8 cellular contexts compared by ENCODE assay signal in genomic region chr9:135887585-135888050, GRCh38. TPM values are rescaled to one million over a fixed set of nuclear protein-coding genes. Genes with fewer than 3 reads are reported as not detected.
DNase-seq lines count a peak whose midpoint lies in the region; ATAC-seq and TF ChIP-seq lines count a peak whose summit lies in the region.

No MANE protein-coding gene starts in this region.

- H3K27me3 ChIP-seq in mesenchymal stem cell (ENCODE audit: control insufficient read depth in 1 of 2, insufficient read depth in 1 of 2, low read length in 2 of 2) (no peaks in the 10 kb centered on the region), upper lobe of left lung (no peaks in the 10 kb centered on the region)

- no peak for TF ChIP-seq EP300 in upper lobe of left lung (IDR thresholded peaks at IDR 0.05)

- H2BK12ac ChIP-seq in mesenchymal stem cell (ENCODE audit: low read length in 2 of 2): no peak overlapping the region

- 84% methylated on average over 12 of the region's 12 CpGs for WGBS in mesenchymal stem cell
- WGBS in upper lobe of left lung, 2 donors: 25 to 43% methylated on average over 9 to 12 of the region's 12 CpGs

- DNase-seq in activated T-cell treated with anti-CD3 and anti-CD28 coated beads for 1 hour (ENCODE audit: low read depth) (peak; percentile 25), activated T-cell treated with anti-CD3 and anti-CD28 coated beads for 4 hours (no peak), NOMO-1 treated with DMSO at 0.1 percent for 48 hours (lab: John Stamatoyannopoulos, UW; ENCODE audit: unreplicated experiment) (peak; percentile 93), mesenchymal stem cell (no peak), upper lobe of left lung (peak in 1 of 2 donors; percentile 59), NCI-H1417 treated with DMSO at 0.1 percent for 48 hours (lab: John Stamatoyannopoulos, UW) (no peak), AG20443 (ENCODE audit: low spot score) (no peak)
- peak; percentile 40 for DNase-seq in activated T-helper 1 cell treated with anti-CD3 and anti-CD28 coated beads, Interleukin-12 subunit alpha, Interleukin-12 subunit beta, Interleukin-2, Interleukin-4 antibody, amounts not matched to agents 30 ng/mL and 10 ng/mL and 1 ng/mL, durations not matched to agents 14 hours and 24 hours and 36 hours (ENCODE audit: low spot score)

- intact Hi-C loops in activated T-helper 1 cell treated with anti-CD3 and anti-CD28 coated beads, Interleukin-12 subunit alpha, Interleukin-12 subunit beta, Interleukin-2, Interleukin-4 antibody, amounts not matched to agents 30 ng/mL and 10 ng/mL and 1 ng/mL, durations not matched to agents 14 hours and 24 hours and 36 hours (cut with micrococcal nuclease): loop anchor here (1.0 kb wide), 1 partner anchor 18 kb away; no protein-coding TSS in a partner anchor

- H3K4me1 Mint-ChIP-seq in activated T-helper 1 cell treated with anti-CD3 and anti-CD28 coated beads, Interleukin-12 subunit alpha, Interleukin-12 subunit beta, Interleukin-2, Interleukin-4 antibody, amounts not matched to agents 30 ng/mL and 10 ng/mL and 1 ng/mL, durations not matched to agents 14 hours and 24 hours and 36 hours (ENCODE audit: low read depth): peaks cover 47% of the 10 kb centered on the region

- H3K27me3 Mint-ChIP-seq in activated T-helper 1 cell treated with anti-CD3 and anti-CD28 coated beads, Interleukin-12 subunit alpha, Interleukin-12 subunit beta, Interleukin-2, Interleukin-4 antibody, amounts not matched to agents 30 ng/mL and 10 ng/mL and 1 ng/mL, durations not matched to agents 14 hours and 24 hours and 36 hours (ENCODE audit: insufficient read depth): peaks cover 3% of the 10 kb centered on the region

- no peak overlapping the region for H3K4me3 ChIP-seq in mesenchymal stem cell (ENCODE audit: insufficient read depth in 1 of 2, low read depth in 1 of 2, low read length in 2 of 2)
- no peak overlapping the region for H3K4me3 ChIP-seq in upper lobe of left lung

- H2BK15ac ChIP-seq in mesenchymal stem cell (ENCODE audit: low read depth, poor library complexity, severe bottlenecking): peak overlapping the region; percentile 33

- peak overlapping the region; percentile 36 for H4K8ac ChIP-seq in mesenchymal stem cell (ENCODE audit: low read length)

- ATAC-seq in upper lobe of left lung (ENCODE audit: low FRiP score in 2 of 2): peak; percentile 41 to 47

- H3K9me3 Mint-ChIP-seq in activated T-helper 1 cell treated with anti-CD3 and anti-CD28 coated beads, Interleukin-12 subunit alpha, Interleukin-12 subunit beta, Interleukin-2, Interleukin-4 antibody, amounts not matched to agents 30 ng/mL and 10 ng/mL and 1 ng/mL, durations not matched to agents 14 hours and 24 hours and 36 hours: no peaks in the 10 kb centered on the region

- H3K79me1 ChIP-seq in mesenchymal stem cell (replicated peaks; ENCODE audit: low read length, poor library complexity, severe bottlenecking): peaks cover 17% of the 10 kb centered on the region

- no peaks in the 10 kb centered on the region for H3K36me3 Mint-ChIP-seq in activated T-helper 1 cell treated with anti-CD3 and anti-CD28 coated beads, Interleukin-12 subunit alpha, Interleukin-12 subunit beta, Interleukin-2, Interleukin-4 antibody, amounts not matched to agents 30 ng/mL and 10 ng/mL and 1 ng/mL, durations not matched to agents 14 hours and 24 hours and 36 hours (ENCODE audit: low read depth)

- no peak for TF ChIP-seq POLR2A in upper lobe of left lung (IDR thresholded peaks at IDR 0.05)

- no peak overlapping the region for H3K9ac ChIP-seq in mesenchymal stem cell (ENCODE audit: low read length)

- H3K4me2 ChIP-seq in mesenchymal stem cell (ENCODE audit: low read length, poor library complexity, severe bottlenecking): no peak overlapping the region

- peak overlapping the region; percentile 65 for H3K27ac Mint-ChIP-seq in activated T-helper 1 cell treated with anti-CD3 and anti-CD28 coated beads, Interleukin-12 subunit alpha, Interleukin-12 subunit beta, Interleukin-2, Interleukin-4 antibody, amounts not matched to agents 30 ng/mL and 10 ng/mL and 1 ng/mL, durations not matched to agents 14 hours and 24 hours and 36 hours

- no peak overlapping the region for H4K91ac ChIP-seq in mesenchymal stem cell (ENCODE audit: low read length)

- H3K4ac ChIP-seq in mesenchymal stem cell (ENCODE audit: low read depth in 1 of 2, low read length in 2 of 2): no peak overlapping the region

- no peak overlapping the region for H2AK5ac ChIP-seq in mesenchymal stem cell (ENCODE audit: low read length, severe bottlenecking)

- no peak overlapping the region for H3K14ac ChIP-seq in mesenchymal stem cell (ENCODE audit: low read length in 2 of 2)

- H2AFZ ChIP-seq in mesenchymal stem cell (ENCODE audit: low read depth, low read length): no peak overlapping the region

- no peak for TF ChIP-seq CTCF in upper lobe of left lung (IDR thresholded peaks at IDR 0.05)

- H3K4me3 Mint-ChIP-seq in activated T-helper 1 cell treated with anti-CD3 and anti-CD28 coated beads, Interleukin-12 subunit alpha, Interleukin-12 subunit beta, Interleukin-2, Interleukin-4 antibody, amounts not matched to agents 30 ng/mL and 10 ng/mL and 1 ng/mL, durations not matched to agents 14 hours and 24 hours and 36 hours: peak overlapping the region; percentile 50

- H3K36me3 ChIP-seq in mesenchymal stem cell (ENCODE audit: control insufficient read depth in 1 of 2, insufficient read depth in 2 of 2, low read depth in 1 of 2, low read length in 2 of 2) (peaks cover 0 to 9% of the 10 kb centered on the region in 2 experiments), upper lobe of left lung (no peaks in the 10 kb centered on the region)

- H3K27ac ChIP-seq in mesenchymal stem cell (ENCODE audit: low read length, poor library complexity, severe bottlenecking): no peak overlapping the region
- H3K27ac ChIP-seq in upper lobe of left lung: peak overlapping the region; percentile 13 to 65 (median 56)

- H3K4me1 ChIP-seq in mesenchymal stem cell (ENCODE audit: control insufficient read depth, insufficient read depth, low read depth, low read length): peaks cover 62% of the 10 kb centered on the region
- H3K4me1 ChIP-seq in upper lobe of left lung: peaks cover 26 to 57% (median 41%) of the 10 kb centered on the region in 4 donors

- H2BK5ac ChIP-seq in mesenchymal stem cell (ENCODE audit: low read depth, low read length, poor library complexity, severe bottlenecking): no peak overlapping the region

- no peak overlapping the region for H3K23ac ChIP-seq in mesenchymal stem cell (ENCODE audit: low read length in 2 of 2)

- no peak overlapping the region for H2BK120ac ChIP-seq in mesenchymal stem cell (ENCODE audit: low read depth, low read length)

- H3K9me3 ChIP-seq in mesenchymal stem cell (ENCODE audit: control insufficient read depth, low read length) (no peaks in the 10 kb centered on the region), upper lobe of left lung (no peaks in the 10 kb centered on the region)

- H3K18ac ChIP-seq in mesenchymal stem cell (ENCODE audit: low read depth in 1 of 2, low read length in 2 of 2): no peak overlapping the region

RNA-seq across cellular contexts. Expression of gene CAMSAP1, which starts 19.7 kb away (rescaled TPM):
- 43.3 and 43.8 TPM in 2 replicates for total RNA-seq in activated T-helper 1 cell treated with anti-CD3 and anti-CD28 coated beads, Interleukin-12 subunit alpha, Interleukin-12 subunit beta, Interleukin-2, Interleukin-4 antibody, amounts not matched to agents 30 ng/mL and 10 ng/mL and 1 ng/mL, durations not matched to agents 14 hours and 24 hours and 36 hours
- 14.3 TPM for polyA plus RNA-seq in mesenchymal stem cell (2013, experiment 1 of 2)
- 16.0 TPM for polyA plus RNA-seq in mesenchymal stem cell (2013, experiment 2 of 2)
- 10 to 100 TPM; 29.9 to 39.7 (median 34.1) TPM for total RNA-seq in upper lobe of left lung

Comparison
In these comparisons a context has a peak if more than half of its experiments do, and no peak if none do; other contexts are left out.
1. DNase-seq: peak in activated T-cell treated with anti-CD3 and anti-CD28 coated beads for 1 hour (single experiment), NOMO-1 treated with DMSO at 0.1 percent for 48 hours (single experiment) and activated T-helper 1 cell treated with anti-CD3 and anti-CD28 coated beads, Interleukin-12 subunit alpha, Interleukin-12 subunit beta, Interleukin-2, Interleukin-4 antibody, amounts not matched to agents 30 ng/mL and 10 ng/mL and 1 ng/mL, durations not matched to agents 14 hours and 24 hours and 36 hours (single experiment); none in activated T-cell treated with anti-CD3 and anti-CD28 coated beads for 4 hours (single experiment), mesenchymal stem cell (single experiment), NCI-H1417 treated with DMSO at 0.1 percent for 48 hours (single experiment) and AG20443 (single experiment).